Comparison of ENCODE assay signal across 20 cellular contexts in genomic region chr5:168121138-168121494, GRCh38.
A peak's percentile ranks its signal among the peaks of the same experiment; 100 is the strongest.
DNase-seq lines count a peak whose midpoint lies in the region; ATAC-seq and TF ChIP-seq lines count a peak whose summit lies in the region.
"Had no signal": no experiment of that assay in that cellular context is flagged by ENCODE, and none has a peak within 500 bp of the region (broad histone marks: within the 10 kb centered on the region; RNA-seq: fewer than 3 reads in every experiment).

No MANE protein-coding gene starts in this region.

- H3K9me3 Mint-ChIP-seq in activated naive CD8-positive, alpha-beta T cell treated with anti-CD3 and anti-CD28 coated beads for 36 hours, result peaks cover 4% of the 10 kb centered on the region
- H3K9me3 Mint-ChIP-seq in activated naive CD8-positive, alpha-beta T cell treated with anti-CD3 and anti-CD28 coated beads, Interleukin-2, amount 50 U/mL, for 24 hours, result no peaks in the 10 kb centered on the region
- H3K9me3 Mint-ChIP-seq: H9 had no signal

- H3K36me3 Mint-ChIP-seq in activated naive CD8-positive, alpha-beta T cell treated with anti-CD3 and anti-CD28 coated beads for 36 hours, result no peaks in the 10 kb centered on the region
- no peaks in the 10 kb centered on the region for H3K36me3 Mint-ChIP-seq in activated naive CD8-positive, alpha-beta T cell treated with anti-CD3 and anti-CD28 coated beads, Interleukin-2, amount 50 U/mL, for 24 hours (ENCODE audit: low read depth)
- H3K36me3 Mint-ChIP-seq: CD4-positive, CD25-positive, alpha-beta regulatory T cell; CD8-positive, alpha-beta memory T cell had no signal

- TF ChIP-seq CTCF in breast epithelium (IDR thresholded peaks at IDR 0.05), result no peak

- no peak overlapping the region for H3K4me3 ChIP-seq in breast epithelium
- H3K4me3 ChIP-seq: GM12878 had no signal

- TF ChIP-seq POLR2A in breast epithelium (IDR thresholded peaks at IDR 0.05), result no peak

- peaks cover 23% of the 10 kb centered on the region for H3K4me1 Mint-ChIP-seq in activated naive CD8-positive, alpha-beta T cell treated with anti-CD3 and anti-CD28 coated beads for 36 hours
- H3K4me1 Mint-ChIP-seq in activated naive CD8-positive, alpha-beta T cell treated with anti-CD3 and anti-CD28 coated beads, Interleukin-2, amount 50 U/mL, for 24 hours, result peaks cover 8% of the 10 kb centered on the region
- H3K4me1 Mint-ChIP-seq: CD8-positive, alpha-beta memory T cell had no signal

- H3K27me3 ChIP-seq in breast epithelium, result no peaks in the 10 kb centered on the region
- H3K27me3 ChIP-seq: BE2C had no signal

- H3K36me3 ChIP-seq in breast epithelium, result no peaks in the 10 kb centered on the region
- H3K36me3 ChIP-seq: BE2C had no signal

- H3K27ac ChIP-seq in breast epithelium, result no peak overlapping the region

- DNase-seq in activated naive CD8-positive, alpha-beta T cell treated with anti-CD3 and anti-CD28 coated beads for 36 hours, result no peak
- DNase-seq in activated naive CD8-positive, alpha-beta T cell treated with anti-CD3 and anti-CD28 coated beads, Interleukin-2, amount 50 U/mL, for 24 hours, result no peak
- no peak for DNase-seq in left ventricle myocardium superior
- no peak for DNase-seq in Right ventricle myocardium inferior (ENCODE audit: missing footprints)
- DNase-seq in NCI-H2227 treated with DMSO at 0.1 percent for 48 hours (lab: John Stamatoyannopoulos, UW), result peak; percentile 20
- no peak for DNase-seq in breast epithelium (ENCODE audit: low spot score in 2 of 2)
- DNase-seq: ACHN; BE2C; C1 segment of cervical spinal cord; CD4-positive, CD25-positive, alpha-beta regulatory T cell; CD8-positive, alpha-beta memory T cell; COR-L47; DMS 273 treated with DMSO at 0.1 percent for 48 hours; DMS53; DND-41; EL; GOT3; H9 had no signal

- H3K4me1 ChIP-seq in breast epithelium, result no peaks in the 10 kb centered on the region
- H3K4me1 ChIP-seq: BE2C had no signal

- no peak for ATAC-seq in activated naive CD8-positive, alpha-beta T cell treated with anti-CD3 and anti-CD28 coated beads, Interleukin-2, amount 50 U/mL, for 24 hours
- ATAC-seq in left ventricle myocardium superior (peak; percentile 55), Right ventricle myocardium inferior (no peak)
- ATAC-seq: GM12878, HepG2 had no signal

- intact Hi-C loops in left ventricle myocardium superior (cut with micrococcal nuclease) (no loop called here), Right ventricle myocardium inferior (cut with DNase I) (loop anchor here (5.0 kb wide), 1 partner anchor 96 kb away; no protein-coding TSS in a partner anchor), breast epithelium (cut with DNase I; ENCODE audit: low total_unique reads) (no loop called here)

- H3K27ac Mint-ChIP-seq in activated naive CD8-positive, alpha-beta T cell treated with anti-CD3 and anti-CD28 coated beads for 36 hours, result peak overlapping the region; percentile 60
- no peak overlapping the region for H3K27ac Mint-ChIP-seq in activated naive CD8-positive, alpha-beta T cell treated with anti-CD3 and anti-CD28 coated beads, Interleukin-2, amount 50 U/mL, for 24 hours
- H3K27ac Mint-ChIP-seq: CD4-positive, CD25-positive, alpha-beta regulatory T cell; CD8-positive, alpha-beta memory T cell; H9 had no signal

- no peaks in the 10 kb centered on the region for H3K27me3 Mint-ChIP-seq in activated naive CD8-positive, alpha-beta T cell treated with anti-CD3 and anti-CD28 coated beads for 36 hours
- H3K27me3 Mint-ChIP-seq in activated naive CD8-positive, alpha-beta T cell treated with anti-CD3 and anti-CD28 coated beads, Interleukin-2, amount 50 U/mL, for 24 hours, result no peaks in the 10 kb centered on the region
- H3K27me3 Mint-ChIP-seq: CD4-positive, CD25-positive, alpha-beta regulatory T cell; CD8-positive, alpha-beta memory T cell had no signal

- no peak overlapping the region for H3K4me3 Mint-ChIP-seq in activated naive CD8-positive, alpha-beta T cell treated with anti-CD3 and anti-CD28 coated beads for 36 hours
- H3K4me3 Mint-ChIP-seq in activated naive CD8-positive, alpha-beta T cell treated with anti-CD3 and anti-CD28 coated beads, Interleukin-2, amount 50 U/mL, for 24 hours, result no peak overlapping the region
- H3K4me3 Mint-ChIP-seq: CD4-positive, CD25-positive, alpha-beta regulatory T cell; CD8-positive, alpha-beta memory T cell; H9 had no signal

- no peaks in the 10 kb centered on the region for H3K9me3 ChIP-seq in breast epithelium
- H3K9me3 ChIP-seq: BE2C had no signal
